ENCODE assay signal across 9 cellular contexts in genomic region chr13:59677966-59678814, GRCh38.
DNase-seq lines count a peak whose midpoint lies in the region; ATAC-seq, FAIRE-seq and TF ChIP-seq lines count a peak whose summit lies in the region.
"Had no signal": no experiment of that assay in that cellular context is flagged by ENCODE, and none has a peak within 500 bp of the region (broad histone marks: within the 10 kb centered on the region; RNA-seq: fewer than 3 reads in every experiment).

No MANE protein-coding gene starts in this region.

- ATAC-seq in GM19395 (IDR thresholded peaks at IDR 0.05; ENCODE audit: unreplicated experiment) (peak; percentile 76), HG03521 (IDR thresholded peaks at IDR 0.05; ENCODE audit: unreplicated experiment) (peak; percentile 70), PC-3 (peak; percentile 71)

- H3K79me2 ChIP-seq in PC-3 (ENCODE audit: low read length) (no peaks in the 10 kb centered on the region), H1 (ENCODE audit: control insufficient read depth in 1 of 2, insufficient read depth in 2 of 2, low read length in 2 of 2) (no peaks in the 10 kb centered on the region)

- H2AK5ac ChIP-seq in H1 (ENCODE audit: low read depth, low read length) = no peak overlapping the region

- H2BK15ac ChIP-seq in H1 (ENCODE audit: low read length) = no peak overlapping the region

- FAIRE-seq in H1 (lab: Jason Lieb, UNC) = peak; percentile 58

- no peak overlapping the region for H3K14ac ChIP-seq in H1 (ENCODE audit: insufficient read length)

- H3K4ac ChIP-seq in H1 (replicated peaks; ENCODE audit: insufficient read length, low read depth, low read length) = no peak overlapping the region

- H3K23me2 ChIP-seq in H1 (ENCODE audit: low read depth, low read length) = no peaks in the 10 kb centered on the region

- H3K4me2 ChIP-seq in PC-3 (ENCODE audit: low read length) (no peak overlapping the region), H1 (ENCODE audit: insufficient read depth in 1 of 2, low read depth in 2 of 2, low read length in 2 of 2) (no peak overlapping the region)

- POLR2A ChIA-PET in PC-3 (lab: Charles Lee; ENCODE audit: unreplicated experiment) = no interaction called here
- POLR2A ChIA-PET in H1 (lab: Charles Lee; ENCODE audit: partially characterized antibody) = no interaction called here

- no peak overlapping the region for H3K18ac ChIP-seq in H1 (ENCODE audit: extremely low read depth, low read length)

- H3F3A ChIP-seq in PC-3 (ENCODE audit: low read length, unreplicated experiment) = no peaks in the 10 kb centered on the region

- H3K9me2 ChIP-seq in PC-3 (replicated peaks; ENCODE audit: low read length) = no peaks in the 10 kb centered on the region

- H4K91ac ChIP-seq in H1 (replicated peaks; ENCODE audit: insufficient read length, low read length) = no peak overlapping the region

- CTCF ChIA-PET in PC-3 (lab: Charles Lee) (no interaction called here), H1 (lab: Charles Lee; ENCODE audit: partially characterized antibody) (interaction anchor here (0.5 to 8.8 kb wide), 48 partner anchors 9 to 650 kb away, joined by 3 to 94 read pairs (median 3); no protein-coding TSS in a partner anchor)

- no peak overlapping the region for H4K5ac ChIP-seq in H1 (ENCODE audit: insufficient read length, low read depth, low read length)

- BruUV-seq in PC-3 (replicated peaks; lab: Mats Ljungman, UMichigan) = no TSS peak

- H3K27ac ChIP-seq in PC-3 (ENCODE audit: low read length) = no peak overlapping the region
- H3K27ac ChIP-seq in H1 (ENCODE audit: low read depth, low read length) = no peak overlapping the region

- H3K4me3 ChIP-seq in PC-3 (ENCODE audit: low read length) (no peak overlapping the region), H1 (ENCODE audit: extremely low read depth in 1 of 4, insufficient read depth in 2 of 4, low read depth in 3 of 4, low read length in 4 of 4) (no peak overlapping the region)

- TF ChIP-seq CTCF in PC-3 (conservative IDR thresholded peaks at IDR 0.05; ENCODE audit: low read depth, low read length) (peak; percentile 78), H1 (IDR thresholded peaks at IDR 0.05; ENCODE audit: control extremely low read depth in 1 of 3, insufficient read depth in 1 of 3, low read depth in 1 of 3, low read length in 3 of 3) (peak in 2 of 3 experiments; percentile 64 to 87; a peak in 2 of 4 replicates)

- no peak for TF ChIP-seq EP300 in H1 (IDR thresholded peaks at IDR 0.05; ENCODE audit: borderline replicate concordance in 1 of 2, low read depth in 2 of 2, low read length in 2 of 2)

- H3K9me3 ChIP-seq in PC-3 (ENCODE audit: low read length) (no peaks in the 10 kb centered on the region), H1 (ENCODE audit: insufficient read depth in 2 of 2, low read depth in 1 of 2, low read length in 1 of 2) (no peaks in the 10 kb centered on the region)

- TF ChIP-seq RAD21 in H1 (IDR thresholded peaks at IDR 0.05 in 1 of 2, conservative IDR thresholded peaks at IDR 0.05 in 1 of 2; ENCODE audit: low read depth in 2 of 2, low read length in 2 of 2) = peak; percentile 94 to 95

- H3K4me1 ChIP-seq in PC-3 (ENCODE audit: insufficient read depth, low read length) = no peaks in the 10 kb centered on the region
- H3K4me1 ChIP-seq in H1 (replicated peaks in 1 of 4; ENCODE audit: control insufficient read depth in 3 of 4, insufficient read depth in 4 of 4, low read length in 3 of 4) = peaks cover 0 to 10% (median 3%) of the 10 kb centered on the region in 4 experiments; a peak in 4 of 7 replicates

- TF ChIP-seq POLR2A in H1 (IDR thresholded peaks at IDR 0.05; ENCODE audit: control extremely low read depth in 1 of 2, low read depth in 2 of 2, low read length in 2 of 2) = no peak

- H3K56ac ChIP-seq in H1 (replicated peaks; ENCODE audit: insufficient read length, low read depth, low read length) = no peak overlapping the region

- H2BK120ac ChIP-seq in H1 (replicated peaks; ENCODE audit: low read depth, low read length) = no peak overlapping the region

- no peak overlapping the region for H2BK12ac ChIP-seq in H1 (ENCODE audit: low read depth, low read length)

- H3K23ac ChIP-seq in H1 (ENCODE audit: insufficient read length) = no peak overlapping the region

- H3K9ac ChIP-seq in PC-3 (ENCODE audit: low read length) = no peak overlapping the region
- H3K9ac ChIP-seq in H1 (replicated peaks in 1 of 4; ENCODE audit: extremely low read depth in 1 of 4, low read depth in 3 of 4, low read length in 3 of 4) = no peak overlapping the region

- intact Hi-C loops in PC-3 (cut with micrococcal nuclease) (loop anchor here (1.0 to 10.0 kb wide), 4 partner anchors 143 to 287 kb away; no protein-coding TSS in a partner anchor), posterior vena cava (cut with DNase I) (loop anchor here in 1 of 2 donors (5.0 kb wide), 1 partner anchor 286 kb away; no protein-coding TSS in a partner anchor)

- DNase-seq in DMS 273 treated with DMSO at 0.1 percent for 48 hours (lab: John Stamatoyannopoulos, UW) (peak; percentile 5), PC-3 (peak; percentile 68), H1 (ENCODE audit: low read depth in 1 of 2, low spot score in 2 of 2) (no peak), midbrain (lab: John Stamatoyannopoulos, UW) (peak; percentile 34), posterior vena cava (ENCODE audit: low spot score) (no peak), HK-2 (ENCODE audit: unreplicated experiment) (no peak)
- DNase-seq: activated B cell treated with CpG ODN at 0.5 μM for 24 hours had no signal

- H2BK20ac ChIP-seq in H1 (ENCODE audit: low read length) = no peak overlapping the region

- H4K20me1 ChIP-seq in PC-3 (ENCODE audit: low read length) = no peaks in the 10 kb centered on the region
- no peaks in the 10 kb centered on the region for H4K20me1 ChIP-seq in H1 (replicated peaks in 1 of 2; ENCODE audit: control insufficient read depth in 1 of 2, insufficient read depth in 2 of 2, low read length in 2 of 2)

- no peak overlapping the region for H2BK5ac ChIP-seq in H1 (ENCODE audit: low read depth, low read length)

- no peaks in the 10 kb centered on the region; the same call in 1 of the 2 replicates for H3K36me3 ChIP-seq in PC-3 (ENCODE audit: low read depth, low read length)
- H3K36me3 ChIP-seq in H1 (ENCODE audit: control insufficient read depth in 2 of 4, insufficient read depth in 4 of 4, low read length in 3 of 4) = no peaks in the 10 kb centered on the region

- H3K27me3 ChIP-seq in PC-3 (ENCODE audit: low read length) (no peaks in the 10 kb centered on the region), H1 (replicated peaks in 1 of 4; ENCODE audit: control insufficient read depth in 3 of 4, extremely low read depth in 1 of 4, insufficient read depth in 3 of 4, low read length in 3 of 4) (no peaks in the 10 kb centered on the region)

- no peaks in the 10 kb centered on the region for H3K79me1 ChIP-seq in H1 (ENCODE audit: low read depth, low read length)

- 78% methylated on average over 6 of the region's 6 CpGs; no CpG with 5 or more reads in 1 of the 2 experiments for WGBS in H1 (ENCODE audit: extremely low coverage in 1 of 2, insufficient coverage in 1 of 2, insufficient read length in 1 of 2, insufficient replicate concordance in 2 of 2, low coverage in 1 of 2, low lambda C conversion rate in 2 of 2, missing lambda C conversion rate in 1 of 2), 2 experiments

- no peak overlapping the region for H4K8ac ChIP-seq in H1 (ENCODE audit: extremely low read depth, insufficient read depth, low read length)

- H2AFZ ChIP-seq in PC-3 (ENCODE audit: low read length) = no peak overlapping the region
- H2AFZ ChIP-seq in H1 (ENCODE audit: low read length) = no peak overlapping the region

TF ChIP-seq in H1, 55 proteins besides CTCF, POLR2A, EP300 and RAD21:
- TF ChIP-seq EGR1 (IDR thresholded peaks at IDR 0.05; ENCODE audit: borderline replicate concordance, low read depth, low read length) (no peak), SAP30 (IDR thresholded peaks at IDR 0.05; ENCODE audit: insufficient read depth, insufficient replicate concordance, low read length) (no peak), HDAC2 (IDR thresholded peaks at IDR 0.05; ENCODE audit: borderline replicate concordance in 1 of 2, low read depth in 2 of 2, low read length in 2 of 2) (no peak), RBBP5 (IDR thresholded peaks at IDR 0.05; ENCODE audit: borderline replicate concordance, low read depth, low read length) (no peak), JUN (IDR thresholded peaks at IDR 0.05; ENCODE audit: low read depth, low read length) (no peak), CHD1 (IDR thresholded peaks at IDR 0.05; ENCODE audit: low read depth, low read length) (no peak), NANOG (IDR thresholded peaks at IDR 0.05; ENCODE audit: insufficient read depth, low read depth, low read length, poor library complexity, severe bottlenecking) (no peak), RNF2 (IDR thresholded peaks at IDR 0.05; ENCODE audit: borderline replicate concordance, low read depth, low read length, missing control alignments, poor library complexity, severe bottlenecking) (no peak), JUND (IDR thresholded peaks at IDR 0.05; ENCODE audit: low read length) (no peak), E2F6 (IDR thresholded peaks at IDR 0.05) (no peak), SP1 (IDR thresholded peaks at IDR 0.05; ENCODE audit: low read depth, low read length) (no peak), SIRT6 (IDR thresholded peaks at IDR 0.05; ENCODE audit: low read length) (no peak), SUZ12 (IDR thresholded peaks at IDR 0.05; ENCODE audit: low read length) (no peak), RXRA (IDR thresholded peaks at IDR 0.05; ENCODE audit: insufficient read depth, low read depth, low read length) (no peak), NRF1 (IDR thresholded peaks at IDR 0.05; ENCODE audit: low read depth, low read length) (no peak), KDM5A (IDR thresholded peaks at IDR 0.05; ENCODE audit: low read length) (no peak), ZNF274 (IDR thresholded peaks at IDR 0.05; ENCODE audit: borderline replicate concordance, extremely low read depth, low read length) (no peak), CBX8 (IDR thresholded peaks at IDR 0.05; ENCODE audit: borderline replicate concordance, low read depth, low read length) (no peak), CTBP2 (IDR thresholded peaks at IDR 0.05; ENCODE audit: borderline replicate concordance, insufficient read depth, insufficient read length, low read length) (no peak)

Comparison
In these comparisons a context has a peak if more than half of its experiments do, and no peak if none do; other contexts are left out.
1. DNase-seq: peak in DMS 273 treated with DMSO at 0.1 percent for 48 hours (single experiment), PC-3 (single experiment) and midbrain (single experiment); none in H1 (0 of 2), posterior vena cava (single experiment) and HK-2 (single experiment).
2. Peak in every context shown above with its lines, with median percentiles within 50 percentile points of each other: ATAC-seq.